Comparison of ENCODE assay signal across 7 cellular contexts in the genomic region with DNA sequence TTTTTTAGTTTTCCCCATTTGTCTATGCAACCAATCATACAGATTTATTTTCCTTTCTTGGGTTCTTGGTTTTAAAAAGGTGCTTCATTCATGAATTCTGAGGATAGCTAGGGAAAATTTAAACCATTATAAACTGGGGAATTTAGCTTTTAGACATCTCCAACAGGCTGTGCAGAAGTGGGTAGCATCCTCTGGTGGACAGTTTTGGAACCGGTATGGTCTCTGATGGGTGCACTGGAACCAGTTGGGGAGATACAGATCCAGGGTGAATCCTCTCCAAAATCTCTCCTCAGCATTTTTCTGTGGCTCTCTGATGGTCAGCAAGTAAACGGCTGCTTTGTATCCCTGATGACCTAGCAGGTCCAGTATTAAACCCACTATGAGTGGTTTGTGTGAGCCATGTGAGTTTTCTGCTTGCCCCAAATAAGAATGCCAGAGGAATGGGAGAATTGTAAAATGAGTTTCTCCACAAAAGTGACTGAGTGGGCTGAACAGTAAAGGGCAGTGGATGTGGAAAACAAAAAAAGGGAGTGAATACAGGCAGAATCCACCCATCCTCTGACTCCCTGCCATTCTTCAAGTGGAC. TPM values are rescaled to one million over a fixed set of nuclear protein-coding genes. Genes with fewer than 3 reads are reported as not detected.
DNase-seq lines count a peak whose midpoint lies in the region; ATAC-seq and TF ChIP-seq lines count a peak whose summit lies in the region.

No MANE protein-coding gene starts in this region.

- TF ChIP-seq CTCF in HFF-Myc (IDR thresholded peaks at IDR 0.05; ENCODE audit: low read depth, low read length, missing control alignments) (peak; percentile 94), fibroblast of the aortic adventitia (IDR thresholded peaks at IDR 0.05; ENCODE audit: insufficient read depth, low read length) (peak; percentile 100)

- DNase-seq in ELF-1 (ENCODE audit: low read depth, low spot score), result peak; percentile 38
- no peak for DNase-seq in HFF-Myc (ENCODE audit: extremely low read depth, low read depth)
- peak in 10 of 34 experiments; percentile 10 to 42 (median 20) for DNase-seq in T-cell
- DNase-seq in fibroblast of the aortic adventitia (ENCODE audit: low read depth), result peak; percentile 73
- peak; percentile 62 for DNase-seq in pons (ENCODE audit: low spot score)
- DNase-seq in NCI-H2029 treated with DMSO at 0.1 percent for 48 hours (lab: John Stamatoyannopoulos, UW), result no peak

- H3K36me3 Mint-ChIP-seq in T-cell, result no peaks in the 10 kb centered on the region

- CTCF ChIA-PET in T-cell (lab: Charles Lee), result interaction anchor here (0.6 to 1.2 kb wide), 7 partner anchors 17 to 758 kb away, joined by 3 to 6 read pairs (median 5); no protein-coding TSS in a partner anchor

- POLR2A ChIA-PET in T-cell (lab: Charles Lee), result interaction anchor here in 1 of 2 donors (1.1 kb wide), 1 partner anchor 9 kb away, joined by 3 read pairs; a partner anchor contains a TSS

- no peak overlapping the region for H3K4me3 Mint-ChIP-seq in T-cell

- no peaks in the 10 kb centered on the region for H3K4me1 Mint-ChIP-seq in T-cell

- H3K9me3 Mint-ChIP-seq in T-cell, result no peaks in the 10 kb centered on the region

- H3K27ac Mint-ChIP-seq in T-cell, result no peak overlapping the region

- H3K4me3 ChIP-seq in HFF-Myc (replicated peaks; ENCODE audit: low read depth, low read length) (no peak overlapping the region), fibroblast of the aortic adventitia (ENCODE audit: low read depth, low read length) (no peak overlapping the region)

- H3K27me3 Mint-ChIP-seq in T-cell, result peaks cover 12% of the 10 kb centered on the region in 2 donors

- peak in 3 of 4 experiments; percentile 69 to 77 (median 72) for ATAC-seq in T-cell (replicated peaks in 1 of 4)
- no peak for ATAC-seq in GM19023 (IDR thresholded peaks at IDR 0.05; ENCODE audit: unreplicated experiment)

RNA-seq across cellular contexts. Expression of a gene that starts 9.1 kb away (rescaled TPM):
- total RNA-seq in T-cell, result 1 to 10 TPM; 2.8 to 5.1 (median 3.6) TPM
- total RNA-seq in fibroblast of the aortic adventitia (ENCODE audit: low replicate concordance), result 12.7 and 18.7 TPM in 2 replicates

RNA-seq across cellular contexts. Expression of a gene that starts 22.5 kb away (rescaled TPM):
- total RNA-seq in T-cell (1 to 10 TPM in 1 of 5 donors, under 1 TPM in 2, not detected in 2; 0.30 to 1.9 (median 0.38) TPM), fibroblast of the aortic adventitia (ENCODE audit: low replicate concordance) (76.0 and 88.4 TPM in 2 replicates)

RNA-seq across cellular contexts. Expression of a gene that starts 39.4 kb away (rescaled TPM):
- total RNA-seq in T-cell (10 to 100 TPM in 2 of 5 donors, 1 to 10 TPM in 3; 6.1 to 11.7 (median 7.7) TPM), fibroblast of the aortic adventitia (ENCODE audit: low replicate concordance) (43.6 and 144 TPM in 2 replicates)

Comparison
In these comparisons a context has a peak if more than half of its experiments do, and no peak if none do; other contexts are left out.
1. DNase-seq: peak in ELF-1 (single experiment), fibroblast of the aortic adventitia (single experiment) and pons (single experiment); none in HFF-Myc (single experiment) and NCI-H2029 treated with DMSO at 0.1 percent for 48 hours (single experiment).
2. RNA of a gene that starts 22.5 kb away (total RNA-seq): 76.0 to 88.4 TPM in fibroblast of the aortic adventitia; 0.30 to 1.9 TPM in T-cell; every median in the first group is over 10 times any median in the second.